In the genomic region with DNA sequence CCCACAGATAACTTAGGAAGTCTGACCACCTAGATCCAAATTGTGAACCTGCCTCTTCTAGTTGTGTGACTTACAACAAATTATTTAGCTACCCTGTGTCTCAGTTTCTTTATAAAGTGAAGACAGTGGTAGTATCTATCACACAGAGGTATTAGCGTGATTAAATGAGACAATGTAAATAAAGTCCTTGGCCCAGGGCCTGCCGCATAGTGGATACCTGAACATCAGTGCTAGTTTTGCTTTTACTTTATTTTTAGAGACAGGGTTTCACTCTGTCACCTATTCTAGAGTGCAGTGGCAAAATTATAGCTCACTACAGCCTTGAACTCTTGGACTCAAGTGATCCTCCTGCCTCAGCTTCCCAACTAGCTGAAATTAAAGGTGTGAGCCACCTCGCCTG, we compare ENCODE assay signal across 24 cellular contexts.
"Had no signal": no experiment of that assay in that cellular context is flagged by ENCODE, and none has a peak within 500 bp of the region (broad histone marks: within the 10 kb centered on the region; RNA-seq: fewer than 3 reads in every experiment).

No MANE protein-coding gene starts in this region.

- H3K36me3 ChIP-seq: esophagus squamous epithelium, gastroesophageal sphincter, pancreas, right atrium auricular region, thyroid gland had no signal

- H3K4me3 ChIP-seq: coronary artery, esophagus squamous epithelium, gastroesophageal sphincter, pancreas, psoas muscle, right atrium auricular region, thyroid gland had no signal

- H3K4me1 ChIP-seq: esophagus squamous epithelium had no signal

- H3K9me3 ChIP-seq: esophagus squamous epithelium, gastroesophageal sphincter, pancreas, psoas muscle, right atrium auricular region, thyroid gland had no signal

- H3K27ac ChIP-seq: coronary artery, esophagus squamous epithelium, gastroesophageal sphincter, pancreas, psoas muscle, right atrium auricular region, thyroid gland had no signal

- H3K27me3 ChIP-seq: esophagus squamous epithelium, gastroesophageal sphincter, pancreas, right atrium auricular region, thyroid gland had no signal

- ATAC-seq: activated CD4-positive, CD25-positive, alpha-beta regulatory T cell treated with anti-CD3 and anti-CD28 coated beads, Interleukin-2, amount 50 U/mL, for 24 hours; activated T-cell treated with anti-CD3 and anti-CD28 coated beads, Interleukin-2, amount 50 U/mL, for 72 hours; gastroesophageal sphincter; left ventricle myocardium superior; natural killer cell treated with Interleukin-12 subunit alpha and Interleukin-12 subunit beta and Interleukin-15 and Interleukin-18, amount 100 ng/mL, for 72 hours; psoas muscle had no signal

- FAIRE-seq: pancreas had no signal

- DNase-seq: activated CD4-positive, alpha-beta memory T cell treated with anti-CD3 and anti-CD28 coated beads, Interleukin-2, amount 10 ng/mL, durations not matched to agents 7 days and 5 days; activated CD4-positive, alpha-beta T cell treated with anti-CD3 and anti-CD28 coated beads, Interleukin-2, amount 10 ng/mL, durations not matched to agents 24 days and 14 days; activated effector memory CD4-positive, alpha-beta T cell treated with anti-CD3 and anti-CD28 coated beads, Interleukin-2, amount 50 U/mL, for 16 hours; activated naive CD4-positive, alpha-beta T cell treated with anti-CD3 and anti-CD28 coated beads, Interleukin-2, amount 10 ng/mL, durations not matched to agents 7 days and 5 days; activated T-cell treated with anti-CD3 and anti-CD28 coated beads, Interleukin-2, amount 50 U/mL, for 72 hours; amygdala; cerebellar nuclear complex; endodermal cell; esophagus squamous epithelium; head of caudate nucleus; hypothalamus; left ventricle myocardium superior; pancreas; psoas muscle; stimulated activated CD4-positive, alpha-beta T cell treated with anti-CD3 and anti-CD28 coated beads, Interleukin-12 subunit alpha, Interleukin-12 subunit beta, amount 100 ng/mL, for 4 hours; stimulated activated CD4-positive, alpha-beta T cell treated with anti-CD3 and anti-CD28 coated beads, Interleukin-4, amount 100 ng/mL, for 4 hours; substantia nigra; T1000; thyroid gland had no signal
